In the genomic region with DNA sequence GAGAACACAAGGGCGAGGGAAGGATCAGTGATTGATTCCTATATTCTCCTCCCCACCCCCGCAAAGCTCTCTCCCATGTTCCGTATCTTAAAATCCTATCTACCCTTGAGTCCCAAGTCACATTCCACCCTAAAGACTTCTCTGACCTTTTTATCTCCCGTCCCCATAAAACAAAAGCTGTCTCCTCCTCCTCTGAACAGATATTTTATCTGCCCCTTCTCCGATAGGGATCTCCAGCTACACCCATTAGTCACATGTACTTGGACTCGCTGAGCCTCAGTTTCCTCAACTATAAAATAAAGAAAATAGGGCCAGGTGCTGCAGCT, we compare ENCODE assay signal across 10 cellular contexts. TPM values are rescaled to one million over a fixed set of nuclear protein-coding genes. Genes with fewer than 3 reads are reported as not detected.
A peak's percentile ranks its signal among the peaks of the same experiment; 100 is the strongest.
DNase-seq lines count a peak whose midpoint lies in the region; ATAC-seq and TF ChIP-seq lines count a peak whose summit lies in the region.
"Had no signal": no experiment of that assay in that cellular context is flagged by ENCODE, and none has a peak within 500 bp of the region (broad histone marks: within the 10 kb centered on the region; RNA-seq: fewer than 3 reads in every experiment).

No MANE protein-coding gene starts in this region.

- H3K4me1 ChIP-seq in BLaER1 treated with 17β-estradiol and CSF1 and Interleukin-3, amounts not matched to agents 10 nM and 100 nM, result peaks cover 57 to 72% (median 60%) of the 10 kb centered on the region in 10 experiments
- peaks cover 64% of the 10 kb centered on the region for H3K4me1 ChIP-seq in OCI-LY7 (ENCODE audit: insufficient read depth, low read length, poor library complexity, severe bottlenecking)
- H3K4me1 ChIP-seq in fibroblast of lung (ENCODE audit: control insufficient read depth, extremely low read depth, insufficient read depth, low read length), result no peaks in the 10 kb centered on the region
- H3K4me1 ChIP-seq in parathyroid adenoma, result peaks cover 11% of the 10 kb centered on the region

- H3K9ac ChIP-seq in BLaER1 treated with 17β-estradiol and CSF1 and Interleukin-3, amounts not matched to agents 10 nM and 100 nM, result peak overlapping the region in 4 of 11 experiments; percentile 11 to 53 (median 28); a peak in 4 of 22 replicates
- H3K9ac ChIP-seq in fibroblast of lung (ENCODE audit: insufficient read depth, low read length), result no peak overlapping the region
- H3K9ac ChIP-seq in parathyroid adenoma, result no peak overlapping the region

- CTCF ChIA-PET in OCI-LY7 (lab: Charles Lee; ENCODE audit: unreplicated experiment), result no interaction called here

- peaks cover 63 to 98% (median 78%) of the 10 kb centered on the region in 11 experiments for H3K36me3 ChIP-seq in BLaER1 treated with 17β-estradiol and CSF1 and Interleukin-3, amounts not matched to agents 10 nM and 100 nM
- H3K36me3 ChIP-seq in OCI-LY7 (ENCODE audit: insufficient read depth, low read length) (peaks cover 100% of the 10 kb centered on the region), fibroblast of lung (ENCODE audit: control insufficient read depth, insufficient read depth, low read length) (peaks cover 11% of the 10 kb centered on the region), parathyroid adenoma (ENCODE audit: control insufficient read depth, insufficient read depth, low read length) (no peaks in the 10 kb centered on the region)

- H4K20me1 ChIP-seq in BLaER1 treated with 17β-estradiol and CSF1 and Interleukin-3, amounts not matched to agents 10 nM and 100 nM, result peaks cover 78 to 100% (median 100%) of the 10 kb centered on the region in 11 experiments
- H4K20me1 ChIP-seq in OCI-LY7 (ENCODE audit: insufficient read depth, low read length) (peaks cover 68% of the 10 kb centered on the region), fibroblast of lung (ENCODE audit: control insufficient read depth, extremely low read depth, insufficient read depth, low read length) (peaks cover 1% of the 10 kb centered on the region)

- peaks cover 96% of the 10 kb centered on the region for H3K79me2 ChIP-seq in OCI-LY7 (ENCODE audit: insufficient read depth, low read depth, low read length)
- peaks cover 8% of the 10 kb centered on the region for H3K79me2 ChIP-seq in fibroblast of lung (ENCODE audit: control insufficient read depth, insufficient read depth, low read length)
- peaks cover 34% of the 10 kb centered on the region for H3K79me2 ChIP-seq in parathyroid adenoma

- POLR2A ChIA-PET in OCI-LY7 (lab: Charles Lee), result interaction anchor here (0.9 to 1.3 kb wide), 2 partner anchors 18 to 59 kb away, joined by 3 read pairs; no protein-coding TSS in a partner anchor

- TF ChIP-seq CTCF in OCI-LY7 (conservative IDR thresholded peaks at IDR 0.05; ENCODE audit: low read length) (no peak), fibroblast of lung (conservative IDR thresholded peaks at IDR 0.05 in 1 of 2, IDR thresholded peaks at IDR 0.05 in 1 of 2; ENCODE audit: low read depth in 1 of 2, low read length in 2 of 2) (no peak), parathyroid adenoma (IDR thresholded peaks at IDR 0.05) (no peak)

- no peaks in the 10 kb centered on the region for H3K9me2 ChIP-seq in OCI-LY7 (ENCODE audit: insufficient read depth, low read length)

- no peak overlapping the region for H3K4me3 ChIP-seq in BLaER1 treated with 17β-estradiol and CSF1 and Interleukin-3, amounts not matched to agents 10 nM and 100 nM
- H3K4me3 ChIP-seq in OCI-LY7 (ENCODE audit: low read depth, low read length, poor library complexity, severe bottlenecking), result no peak overlapping the region
- no peak overlapping the region for H3K4me3 ChIP-seq in fibroblast of lung (replicated peaks in 1 of 4; ENCODE audit: control extremely low read depth in 1 of 4, insufficient read depth in 1 of 4, low read depth in 3 of 4, low read length in 4 of 4)
- peak overlapping the region; percentile 15 for H3K4me3 ChIP-seq in parathyroid adenoma (ENCODE audit: low read depth, low read length)

- H3K4me2 ChIP-seq in BLaER1 treated with 17β-estradiol and CSF1 and Interleukin-3, amounts not matched to agents 10 nM and 100 nM, result peak overlapping the region; percentile 11 to 92 (median 44); a peak in 20 of 22 replicates
- H3K4me2 ChIP-seq in OCI-LY7 (ENCODE audit: low read length) (peak overlapping the region; percentile 53; the same call in 1 of the 2 replicates), fibroblast of lung (ENCODE audit: extremely low read depth, insufficient read depth, low read length) (peak overlapping the region; percentile 35), parathyroid adenoma (ENCODE audit: low read length) (peak overlapping the region; percentile 54)

- DNase-seq in OCI-LY7 (ENCODE audit: low spot score), result no peak
- DNase-seq in fibroblast of lung (ENCODE audit: low read depth in 2 of 2), result no peak
- DNase-seq in germinal center (ENCODE audit: low spot score), result no peak
- no peak for DNase-seq in stimulated activated CD4-positive, alpha-beta T cell treated with anti-CD3 and anti-CD28 coated beads, Interleukin-2, amount 100 ng/mL, for 48 hours
- DNase-seq in NCI-H2081 treated with DMSO at 0.1 percent for 48 hours (lab: John Stamatoyannopoulos, UW), result no peak
- DNase-seq: Kasumi-1 had no signal

- peak overlapping the region in 6 of 11 experiments; percentile 13 to 50 (median 32); a peak in 8 of 22 replicates for H3K27ac ChIP-seq in BLaER1 treated with 17β-estradiol and CSF1 and Interleukin-3, amounts not matched to agents 10 nM and 100 nM
- H3K27ac ChIP-seq in OCI-LY7 (ENCODE audit: low read depth, low read length, poor library complexity, severe bottlenecking), result peak overlapping the region; percentile 3
- no peak overlapping the region for H3K27ac ChIP-seq in fibroblast of lung (ENCODE audit: insufficient read depth, low read length)
- H3K27ac ChIP-seq in parathyroid adenoma, result peak overlapping the region; percentile 65
- H3K27ac ChIP-seq: C4-2B had no signal

- no peaks in the 10 kb centered on the region for H3K9me3 ChIP-seq in BLaER1 treated with 17β-estradiol and CSF1 and Interleukin-3, amounts not matched to agents 10 nM and 100 nM (replicated peaks in 1 of 11)
- H3K9me3 ChIP-seq in OCI-LY7 (ENCODE audit: low read length) (no peaks in the 10 kb centered on the region), fibroblast of lung (ENCODE audit: control insufficient read depth, insufficient read depth, low read depth, low read length) (no peaks in the 10 kb centered on the region), parathyroid adenoma (ENCODE audit: control insufficient read depth, low read length) (no peaks in the 10 kb centered on the region)

- intact Hi-C loops in OCI-LY7 (cut with micrococcal nuclease; ENCODE audit: unreplicated experiment), result no loop called here

- no peak overlapping the region for H2AFZ ChIP-seq in OCI-LY7 (ENCODE audit: low read length)
- no peak overlapping the region for H2AFZ ChIP-seq in fibroblast of lung (ENCODE audit: low read length)
- peak overlapping the region; percentile 47 for H2AFZ ChIP-seq in parathyroid adenoma

- H3K27me3 ChIP-seq in BLaER1 treated with 17β-estradiol and CSF1 and Interleukin-3, amounts not matched to agents 10 nM and 100 nM, result no peaks in the 10 kb centered on the region
- H3K27me3 ChIP-seq in fibroblast of lung (ENCODE audit: control insufficient read depth, insufficient read depth, low read length) (no peaks in the 10 kb centered on the region), parathyroid adenoma (ENCODE audit: control insufficient read depth, insufficient read depth, low read length) (no peaks in the 10 kb centered on the region)

- no peak for ATAC-seq in HG02885 (IDR thresholded peaks at IDR 0.05; ENCODE audit: poor library complexity, unreplicated experiment)

- no TSS peak for BruUV-seq in OCI-LY7 (replicated peaks; lab: Mats Ljungman, UMichigan)

RNA-seq across cellular contexts. Expression of gene GGA2, which starts 12.8 kb away (rescaled TPM):
- 213 and 256 TPM in 2 replicates for total RNA-seq in OCI-LY7 (2014; rRNA removed; shearing (Covaris generic))
- 580 and 590 TPM in 2 replicates for total RNA-seq in OCI-LY7 (2022)
- 19.5 and 22.9 TPM in 2 replicates for total RNA-seq in fibroblast of lung
- 29.6 and 34.7 TPM in 2 replicates for polyA plus RNA-seq in fibroblast of lung
- polyA plus RNA-seq in fibroblast of lung (2012), result 21.7 and 22.0 TPM in 2 replicates
- 18.3 and 44.2 TPM in 2 replicates for polyA minus RNA-seq in fibroblast of lung (ENCODE audit: low replicate concordance)

RNA-seq across cellular contexts. Expression of gene COG7, which starts 44.5 kb away (rescaled TPM):
- total RNA-seq in OCI-LY7 (2014; rRNA removed; shearing (Covaris generic)), result 11.1 and 11.4 TPM in 2 replicates
- total RNA-seq in OCI-LY7 (2022) (21.0 TPM in 2 replicates), fibroblast of lung (10.8 and 17.5 TPM in 2 replicates)
- 20.6 and 20.9 TPM in 2 replicates for polyA plus RNA-seq in fibroblast of lung
- polyA plus RNA-seq in fibroblast of lung (2012), result 13.1 and 14.8 TPM in 2 replicates
- polyA minus RNA-seq in fibroblast of lung (ENCODE audit: low replicate concordance), result 21.5 and 41.7 TPM in 2 replicates

RNA-seq across cellular contexts. Expression of gene EARS2, which starts 59.6 kb away (rescaled TPM):
- 32.3 and 42.1 TPM in 2 replicates for total RNA-seq in OCI-LY7 (2014; rRNA removed; shearing (Covaris generic))
- total RNA-seq in OCI-LY7 (2022), result 27.8 and 38.5 TPM in 2 replicates
- total RNA-seq in fibroblast of lung, result 28.2 and 40.3 TPM in 2 replicates
- 27.3 and 31.7 TPM in 2 replicates for polyA plus RNA-seq in fibroblast of lung
- polyA plus RNA-seq in fibroblast of lung (2012), result 21.7 and 23.4 TPM in 2 replicates
- 47.8 and 89.8 TPM in 2 replicates for polyA minus RNA-seq in fibroblast of lung (ENCODE audit: low replicate concordance)
